ENCODE assay signal across 1 cellular context in the genomic region with DNA sequence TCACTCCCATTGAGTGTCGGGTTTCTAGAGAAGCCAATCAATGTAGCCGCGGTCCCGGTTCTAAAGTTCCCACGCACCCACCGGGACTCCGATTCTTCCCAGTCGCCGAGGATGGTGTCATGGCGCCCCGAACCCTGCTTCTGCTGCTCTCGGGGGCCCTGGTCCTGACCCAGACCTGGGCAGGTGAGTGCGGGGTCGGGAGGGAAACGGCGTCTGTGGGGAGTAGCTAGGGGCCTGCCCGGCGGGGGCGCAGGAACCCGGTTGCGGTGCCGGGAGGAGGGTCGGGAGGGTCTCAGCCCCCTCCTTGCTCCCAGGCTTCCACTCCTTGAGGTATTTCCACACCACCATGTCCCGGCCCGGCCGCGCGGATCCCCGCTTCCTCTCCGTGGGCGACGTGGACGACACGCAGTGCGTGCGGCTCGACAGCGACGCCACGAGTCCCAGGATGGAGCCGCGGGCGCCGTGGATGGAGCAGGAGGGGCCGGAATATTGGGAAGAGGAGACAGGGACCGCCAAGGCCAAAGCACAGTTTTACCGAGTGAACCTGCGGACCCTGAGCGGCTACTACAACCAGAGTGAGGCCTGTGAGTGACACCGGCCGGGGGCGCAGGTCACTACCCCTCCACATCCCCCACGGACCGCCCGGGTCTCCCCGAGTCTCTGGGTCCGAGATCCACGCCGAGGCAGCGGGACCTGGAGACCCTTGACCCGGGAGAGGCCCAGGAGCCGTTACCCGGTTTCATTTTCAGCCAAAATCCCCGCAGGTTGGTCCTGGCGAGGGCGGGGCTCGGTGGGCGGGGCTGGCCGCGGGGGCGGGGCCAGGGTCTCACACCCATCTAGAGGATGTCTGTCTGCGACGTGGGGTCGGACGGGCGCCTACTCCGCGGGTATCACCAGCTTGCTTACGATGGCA.
TF ChIP-seq lines count a peak whose summit lies in the region.

No MANE protein-coding gene starts in this region.

TF ChIP-seq in WTC11, 78 proteins besides CTCF, POLR2A, EP300 and RAD21 (continued from another document):
- TF ChIP-seq, protein P1, sequence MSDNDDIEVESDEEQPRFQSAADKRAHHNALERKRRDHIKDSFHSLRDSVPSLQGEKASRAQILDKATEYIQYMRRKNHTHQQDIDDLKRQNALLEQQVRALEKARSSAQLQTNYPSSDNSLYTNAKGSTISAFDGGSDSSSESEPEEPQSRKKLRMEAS (CRISPR knock-in tag; IDR thresholded peaks at IDR 0.05): peak; percentile 50
- TF ChIP-seq TCF7 (CRISPR knock-in tag; IDR thresholded peaks at IDR 0.05; ENCODE audit: low read depth): no peak
- no peak for TF ChIP-seq ZNF263 (CRISPR knock-in tag; IDR thresholded peaks at IDR 0.05; ENCODE audit: low read depth)
- 0 out of 2 replicates have a peak, but pooled peaks have one; percentile 51 for TF ChIP-seq JUN (CRISPR knock-in tag; IDR thresholded peaks at IDR 0.05)
- TF ChIP-seq, protein P2, sequence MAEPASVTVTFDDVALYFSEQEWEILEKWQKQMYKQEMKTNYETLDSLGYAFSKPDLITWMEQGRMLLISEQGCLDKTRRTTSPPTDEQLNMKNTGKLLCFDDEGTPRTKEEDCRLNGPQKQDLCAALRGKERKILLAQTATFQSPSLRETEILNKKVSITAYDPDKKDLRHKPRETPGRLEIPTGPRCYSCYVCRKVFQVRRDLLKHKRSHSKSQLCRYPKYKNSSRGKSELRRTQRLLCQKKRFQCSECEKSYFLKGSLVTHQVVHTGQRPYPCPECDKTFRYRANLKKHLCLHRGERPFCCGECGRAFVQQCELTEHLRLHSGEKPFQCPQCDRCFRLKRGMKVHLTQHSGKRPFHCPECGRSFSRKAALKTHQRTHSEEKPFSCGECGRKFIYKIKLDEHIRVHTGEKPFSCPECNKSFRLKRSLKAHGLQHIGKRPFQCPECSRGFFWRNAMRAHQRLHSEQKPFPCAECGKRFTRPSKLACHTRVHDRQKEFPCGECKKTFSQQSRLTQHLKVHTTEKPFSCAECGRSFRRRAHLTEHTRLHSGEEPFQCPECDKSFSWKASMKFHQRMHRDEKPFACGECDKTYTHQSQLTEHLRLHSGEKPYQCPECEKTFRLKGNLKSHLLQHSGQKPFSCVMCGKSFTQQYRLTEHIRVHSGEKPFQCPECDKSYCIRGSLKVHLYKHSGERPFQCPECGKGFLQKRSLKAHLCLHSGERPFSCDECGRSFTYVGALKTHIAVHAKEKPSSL (CRISPR knock-in tag; conservative IDR thresholded peaks at IDR 0.05): no peak
- peak; percentile 27; the same call in 1 of the 2 replicates for TF ChIP-seq FOXP1 (CRISPR knock-in tag; IDR thresholded peaks at IDR 0.05; ENCODE audit: borderline replicate concordance)
- TF ChIP-seq, protein P3, sequence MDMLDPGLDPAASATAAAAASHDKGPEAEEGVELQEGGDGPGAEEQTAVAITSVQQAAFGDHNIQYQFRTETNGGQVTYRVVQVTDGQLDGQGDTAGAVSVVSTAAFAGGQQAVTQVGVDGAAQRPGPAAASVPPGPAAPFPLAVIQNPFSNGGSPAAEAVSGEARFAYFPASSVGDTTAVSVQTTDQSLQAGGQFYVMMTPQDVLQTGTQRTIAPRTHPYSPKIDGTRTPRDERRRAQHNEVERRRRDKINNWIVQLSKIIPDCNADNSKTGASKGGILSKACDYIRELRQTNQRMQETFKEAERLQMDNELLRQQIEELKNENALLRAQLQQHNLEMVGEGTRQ (CRISPR knock-in tag; IDR thresholded peaks at IDR 0.05): no peak
- TF ChIP-seq RORB (CRISPR knock-in tag; IDR thresholded peaks at IDR 0.05): no peak
- TF ChIP-seq JAZF1 (CRISPR knock-in tag; IDR thresholded peaks at IDR 0.05): no peak
- TF ChIP-seq, protein P4, sequence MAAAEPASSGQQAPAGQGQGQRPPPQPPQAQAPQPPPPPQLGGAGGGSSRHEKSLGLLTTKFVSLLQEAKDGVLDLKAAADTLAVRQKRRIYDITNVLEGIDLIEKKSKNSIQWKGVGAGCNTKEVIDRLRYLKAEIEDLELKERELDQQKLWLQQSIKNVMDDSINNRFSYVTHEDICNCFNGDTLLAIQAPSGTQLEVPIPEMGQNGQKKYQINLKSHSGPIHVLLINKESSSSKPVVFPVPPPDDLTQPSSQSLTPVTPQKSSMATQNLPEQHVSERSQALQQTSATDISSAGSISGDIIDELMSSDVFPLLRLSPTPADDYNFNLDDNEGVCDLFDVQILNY (CRISPR knock-in tag; IDR thresholded peaks at IDR 0.05): no peak
- TF ChIP-seq MYBL2 (CRISPR knock-in tag; IDR thresholded peaks at IDR 0.05): no peak
- no peak for TF ChIP-seq NFYB (CRISPR knock-in tag; conservative IDR thresholded peaks at IDR 0.05; ENCODE audit: low read depth)
- no peak for TF ChIP-seq ETV6 (CRISPR knock-in tag; IDR thresholded peaks at IDR 0.05)
- TF ChIP-seq TEAD1 (CRISPR knock-in tag; IDR thresholded peaks at IDR 0.05): 0 out of 2 replicates have a peak, but pooled peaks have one; percentile 42
- TF ChIP-seq ERG (CRISPR knock-in tag; IDR thresholded peaks at IDR 0.05): no peak
- TF ChIP-seq ZNF396 (CRISPR knock-in tag; IDR thresholded peaks at IDR 0.05; ENCODE audit: borderline replicate concordance): no peak
- no peak for TF ChIP-seq ZNF671 (CRISPR knock-in tag; IDR thresholded peaks at IDR 0.05)
- TF ChIP-seq ATF3 (CRISPR knock-in tag; conservative IDR thresholded peaks at IDR 0.05): no peak
- TF ChIP-seq USF1 (CRISPR knock-in tag; IDR thresholded peaks at IDR 0.05): 0 out of 2 replicates have a peak, but pooled peaks have one; percentile 24
- no peak for TF ChIP-seq FOXK1 (CRISPR knock-in tag; IDR thresholded peaks at IDR 0.05)
- TF ChIP-seq, protein P5, sequence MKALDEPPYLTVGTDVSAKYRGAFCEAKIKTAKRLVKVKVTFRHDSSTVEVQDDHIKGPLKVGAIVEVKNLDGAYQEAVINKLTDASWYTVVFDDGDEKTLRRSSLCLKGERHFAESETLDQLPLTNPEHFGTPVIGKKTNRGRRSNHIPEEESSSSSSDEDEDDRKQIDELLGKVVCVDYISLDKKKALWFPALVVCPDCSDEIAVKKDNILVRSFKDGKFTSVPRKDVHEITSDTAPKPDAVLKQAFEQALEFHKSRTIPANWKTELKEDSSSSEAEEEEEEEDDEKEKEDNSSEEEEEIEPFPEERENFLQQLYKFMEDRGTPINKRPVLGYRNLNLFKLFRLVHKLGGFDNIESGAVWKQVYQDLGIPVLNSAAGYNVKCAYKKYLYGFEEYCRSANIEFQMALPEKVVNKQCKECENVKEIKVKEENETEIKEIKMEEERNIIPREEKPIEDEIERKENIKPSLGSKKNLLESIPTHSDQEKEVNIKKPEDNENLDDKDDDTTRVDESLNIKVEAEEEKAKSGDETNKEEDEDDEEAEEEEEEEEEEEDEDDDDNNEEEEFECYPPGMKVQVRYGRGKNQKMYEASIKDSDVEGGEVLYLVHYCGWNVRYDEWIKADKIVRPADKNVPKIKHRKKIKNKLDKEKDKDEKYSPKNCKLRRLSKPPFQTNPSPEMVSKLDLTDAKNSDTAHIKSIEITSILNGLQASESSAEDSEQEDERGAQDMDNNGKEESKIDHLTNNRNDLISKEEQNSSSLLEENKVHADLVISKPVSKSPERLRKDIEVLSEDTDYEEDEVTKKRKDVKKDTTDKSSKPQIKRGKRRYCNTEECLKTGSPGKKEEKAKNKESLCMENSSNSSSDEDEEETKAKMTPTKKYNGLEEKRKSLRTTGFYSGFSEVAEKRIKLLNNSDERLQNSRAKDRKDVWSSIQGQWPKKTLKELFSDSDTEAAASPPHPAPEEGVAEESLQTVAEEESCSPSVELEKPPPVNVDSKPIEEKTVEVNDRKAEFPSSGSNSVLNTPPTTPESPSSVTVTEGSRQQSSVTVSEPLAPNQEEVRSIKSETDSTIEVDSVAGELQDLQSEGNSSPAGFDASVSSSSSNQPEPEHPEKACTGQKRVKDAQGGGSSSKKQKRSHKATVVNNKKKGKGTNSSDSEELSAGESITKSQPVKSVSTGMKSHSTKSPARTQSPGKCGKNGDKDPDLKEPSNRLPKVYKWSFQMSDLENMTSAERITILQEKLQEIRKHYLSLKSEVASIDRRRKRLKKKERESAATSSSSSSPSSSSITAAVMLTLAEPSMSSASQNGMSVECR (CRISPR knock-in tag; IDR thresholded peaks at IDR 0.05; ENCODE audit: borderline replicate concordance): 0 out of 2 replicates have a peak, but pooled peaks have one; percentile 42
- no peak for TF ChIP-seq CBFB (CRISPR knock-in tag; IDR thresholded peaks at IDR 0.05; ENCODE audit: low read depth)
- no peak for TF ChIP-seq NFE2L1 (CRISPR knock-in tag; IDR thresholded peaks at IDR 0.05)
- TF ChIP-seq ZNF219 (CRISPR knock-in tag; IDR thresholded peaks at IDR 0.05; ENCODE audit: borderline replicate concordance): no peak
- no peak for TF ChIP-seq ZMAT4 (CRISPR knock-in tag; IDR thresholded peaks at IDR 0.05)
- no peak for TF ChIP-seq NR1H2 (CRISPR knock-in tag; IDR thresholded peaks at IDR 0.05)
